In the genomic region with DNA sequence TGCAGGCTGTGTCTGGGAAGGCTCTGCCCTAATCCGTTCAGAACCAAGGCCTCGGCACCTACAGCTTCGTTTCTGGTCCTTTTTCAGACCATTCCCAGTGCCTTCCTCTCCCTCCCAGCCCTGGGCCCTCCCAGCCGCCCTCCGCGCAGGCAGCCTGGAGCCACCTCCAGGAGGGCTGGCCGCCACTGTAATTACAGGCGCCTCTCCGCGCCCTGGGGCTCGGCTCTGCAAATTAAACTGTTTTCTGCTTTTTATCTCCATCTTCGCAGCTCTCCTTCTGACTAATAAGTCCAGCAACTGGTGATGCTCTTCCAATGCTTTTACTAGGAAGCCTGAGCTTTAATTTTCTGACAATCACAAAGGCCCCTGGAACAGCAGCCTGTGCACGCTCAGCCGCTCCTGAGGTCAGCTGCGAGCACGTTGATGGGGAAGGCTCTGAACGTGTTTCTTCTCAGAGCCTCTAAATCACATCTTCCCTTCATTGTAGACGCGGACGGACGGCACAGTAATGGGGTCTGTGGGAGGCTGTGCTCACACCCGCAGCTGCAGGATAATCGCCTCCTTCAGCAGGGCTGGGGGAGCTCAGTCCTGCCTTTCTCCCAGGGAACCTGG, we compare ENCODE assay signal across 15 cellular contexts.
DNase-seq lines count a peak whose midpoint lies in the region; ATAC-seq and TF ChIP-seq lines count a peak whose summit lies in the region.
"Had no signal": no experiment of that assay in that cellular context is flagged by ENCODE, and none has a peak within 500 bp of the region (broad histone marks: within the 10 kb centered on the region; RNA-seq: fewer than 3 reads in every experiment).

No MANE protein-coding gene starts in this region.

- H3K27ac ChIP-seq in cardiac muscle cell, result peak overlapping the region; percentile 87
- H3K27ac ChIP-seq in left ventricle myocardium inferior (replicated peaks), result no peak overlapping the region
- H3K27ac ChIP-seq in neural cell (ENCODE audit: low read length), result peak overlapping the region; percentile 76
- peak overlapping the region; percentile 23 to 60 for H3K27ac ChIP-seq in aorta (ENCODE audit: low read depth in 1 of 2, low read length in 2 of 2)

- H3K79me2 ChIP-seq in neural cell (replicated peaks; ENCODE audit: insufficient read depth, low read length), result no peaks in the 10 kb centered on the region

- no peak overlapping the region for H3K27ac Mint-ChIP-seq in chondrocyte (ENCODE audit: unreplicated experiment)

- peak; percentile 36 for ATAC-seq in aorta (ENCODE audit: low FRiP score)
- ATAC-seq in GM18858 (IDR thresholded peaks at IDR 0.05; ENCODE audit: unreplicated experiment), result no peak

- no peaks in the 10 kb centered on the region for H4K20me1 ChIP-seq in neural cell (ENCODE audit: insufficient read depth)

- H3K36me3 Mint-ChIP-seq in chondrocyte (ENCODE audit: low read depth), result no peaks in the 10 kb centered on the region

- no peak overlapping the region for H3K4me3 Mint-ChIP-seq in chondrocyte (ENCODE audit: unreplicated experiment)
- H3K4me3 Mint-ChIP-seq: neural crest cell had no signal

- no peak overlapping the region for H2AFZ ChIP-seq in neural cell (ENCODE audit: low read depth, low read length)

- peak; percentile 17 for TF ChIP-seq RAD21 in neural cell (conservative IDR thresholded peaks at IDR 0.05)

- TF ChIP-seq EP300 in neural cell (conservative IDR thresholded peaks at IDR 0.05; ENCODE audit: poor library complexity, severe bottlenecking), result peak; percentile 53

- 16% methylated on average over 23 of the region's 23 CpGs for WGBS in aorta, 2 donors

- peaks cover 6% of the 10 kb centered on the region for H3K9me3 Mint-ChIP-seq in chondrocyte (ENCODE audit: low read depth)
- H3K9me3 Mint-ChIP-seq: neural crest cell had no signal

- H3K4me1 ChIP-seq in cardiac muscle cell (ENCODE audit: low read depth) (peaks cover 26% of the 10 kb centered on the region), left ventricle myocardium inferior (peaks cover 28% of the 10 kb centered on the region), aorta (ENCODE audit: control insufficient read depth in 1 of 2, insufficient read depth in 2 of 2, low read length in 2 of 2) (no peaks in the 10 kb centered on the region)

- H3K4me2 ChIP-seq in neural cell (ENCODE audit: low read length), result no peak overlapping the region

- H3K9me2 ChIP-seq in neural cell (ENCODE audit: insufficient read depth, low read length), result no peaks in the 10 kb centered on the region

- H3F3A ChIP-seq in neural cell (ENCODE audit: insufficient read depth, low read length, poor library complexity, severe bottlenecking), result peaks cover 4% of the 10 kb centered on the region

- TF ChIP-seq CTCF in cardiac muscle cell (IDR thresholded peaks at IDR 0.05; ENCODE audit: low read depth, low read length), result no peak
- TF ChIP-seq CTCF in left ventricle myocardium inferior (IDR thresholded peaks at IDR 0.05; ENCODE audit: borderline replicate concordance), result no peak
- TF ChIP-seq CTCF in chondrocyte (IDR thresholded peaks at IDR 0.05), result no peak
- TF ChIP-seq CTCF in neural cell (IDR thresholded peaks at IDR 0.05; ENCODE audit: poor library complexity, severe bottlenecking), result no peak

- H3K36me3 ChIP-seq in cardiac muscle cell (no peaks in the 10 kb centered on the region), left ventricle myocardium inferior (no peaks in the 10 kb centered on the region), neural cell (ENCODE audit: insufficient read depth, low read length) (no peaks in the 10 kb centered on the region), aorta (ENCODE audit: control insufficient read depth in 1 of 2, insufficient read depth in 2 of 2, low read length in 1 of 2) (no peaks in the 10 kb centered on the region)

- DNase-seq in cardiac muscle cell (ENCODE audit: low read depth in 1 of 2, low spot score in 1 of 2), result no peak
- DNase-seq in left ventricle myocardium inferior, result no peak
- DNase-seq in chondrocyte (ENCODE audit: low spot score), result peak; percentile 64
- peak; percentile 42 to 74 for DNase-seq in aorta
- no peak for DNase-seq in 8988T
- no peak for DNase-seq in DMS114 treated with DMSO at 0.1 percent for 48 hours (lab: John Stamatoyannopoulos, UW; ENCODE audit: unreplicated experiment)
- DNase-seq: amniotic stem cell; DMS53; effector CD4-positive, alpha-beta T cell; foreskin melanocyte; NCI-H446; RPMI8226 had no signal

- intact Hi-C loops in left ventricle myocardium inferior (cut with micrococcal nuclease) (no loop called here), aorta (cut with DNase I) (no loop called here)

- H3K27me3 Mint-ChIP-seq in chondrocyte (ENCODE audit: low read depth), result peaks cover 18% of the 10 kb centered on the region

- H3K9me3 ChIP-seq in cardiac muscle cell (ENCODE audit: low read depth) (no peaks in the 10 kb centered on the region), left ventricle myocardium inferior (replicated peaks) (no peaks in the 10 kb centered on the region), neural cell (ENCODE audit: low read length) (no peaks in the 10 kb centered on the region), aorta (ENCODE audit: control insufficient read depth, low read length) (no peaks in the 10 kb centered on the region)

- peak overlapping the region; percentile 51 for H3K9ac ChIP-seq in neural cell (ENCODE audit: low read length)

- H3K4me1 Mint-ChIP-seq in chondrocyte (ENCODE audit: low read depth), result peaks cover 11% of the 10 kb centered on the region

- H3K27me3 ChIP-seq in cardiac muscle cell (no peaks in the 10 kb centered on the region), left ventricle myocardium inferior (ENCODE audit: low read depth) (no peaks in the 10 kb centered on the region), neural cell (ENCODE audit: insufficient read depth, low read depth, low read length) (no peaks in the 10 kb centered on the region), aorta (ENCODE audit: control insufficient read depth in 1 of 2, insufficient read depth in 2 of 2, low read length in 1 of 2) (no peaks in the 10 kb centered on the region)

- H3K4me3 ChIP-seq in cardiac muscle cell (no peak overlapping the region), left ventricle myocardium inferior (no peak overlapping the region), neural cell (ENCODE audit: low read length) (peak overlapping the region; percentile 12), aorta (ENCODE audit: low read length in 2 of 2) (no peak overlapping the region)

TF ChIP-seq in neural cell, 6 proteins besides CTCF, POLR2A, EP300 and RAD21:
- TF ChIP-seq SMC3 (conservative IDR thresholded peaks at IDR 0.05; ENCODE audit: poor library complexity) (peak; percentile 32), POLR2AphosphoS5 (IDR thresholded peaks at IDR 0.05) (peak; percentile 55), TAF1 (IDR thresholded peaks at IDR 0.05; ENCODE audit: low read depth) (no peak)

Comparison
In these comparisons a context has a peak if more than half of its experiments do, and no peak if none do; other contexts are left out.
1. DNase-seq: peak in chondrocyte (single experiment) and aorta (2 of 2); none in cardiac muscle cell (0 of 2), left ventricle myocardium inferior (single experiment), 8988T (single experiment) and DMS114 treated with DMSO at 0.1 percent for 48 hours (single experiment).